In the genomic region with DNA sequence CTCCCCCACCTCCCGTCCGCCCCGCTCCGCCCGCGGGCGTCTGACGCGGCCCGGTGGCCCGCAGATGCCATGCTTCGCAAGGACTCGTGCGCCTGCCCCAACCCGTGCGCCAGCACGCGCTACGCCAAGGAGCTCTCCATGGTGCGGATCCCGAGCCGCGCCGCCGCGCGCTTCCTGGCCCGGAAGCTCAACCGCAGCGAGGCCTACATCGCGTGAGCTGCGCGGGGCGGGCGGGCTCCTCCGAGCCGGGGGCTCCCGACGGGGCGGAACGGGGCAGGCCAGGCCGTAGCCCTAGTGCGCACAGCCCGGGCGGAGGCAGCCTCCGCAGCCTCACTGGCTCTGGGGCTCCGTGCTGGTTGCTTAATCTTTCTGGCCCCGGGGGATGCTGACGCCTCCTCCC, we compare ENCODE assay signal across 9 cellular contexts. TPM values are rescaled to one million over a fixed set of nuclear protein-coding genes. Genes with fewer than 3 reads are reported as not detected.
DNase-seq lines count a peak whose midpoint lies in the region; ATAC-seq and TF ChIP-seq lines count a peak whose summit lies in the region.
"Had no signal": no experiment of that assay in that cellular context is flagged by ENCODE, and none has a peak within 500 bp of the region (broad histone marks: within the 10 kb centered on the region; RNA-seq: fewer than 3 reads in every experiment).

No MANE protein-coding gene starts in this region.

- ATAC-seq in left colon = peak; percentile 80

- intact Hi-C loops in left colon (cut with DNase I, micrococcal nuclease) = no loop called here

- H3K27ac ChIP-seq in CD8-positive, alpha-beta memory T cell (ENCODE audit: low read depth, low read length) = no peak overlapping the region
- no peak overlapping the region for H3K27ac ChIP-seq in brain microvascular endothelial cell

- H3K27me3 Mint-ChIP-seq in CD8-positive, alpha-beta memory T cell = peaks cover 4 to 7% of the 10 kb centered on the region in 2 donors
- peaks cover 3% of the 10 kb centered on the region for H3K27me3 Mint-ChIP-seq in T-helper 2 cell treated with Interferon-gamma antibody and Interleukin-4, amounts not matched to agents 5 μg/mL and 100 μg/mL, for 36 hours (ENCODE audit: low read depth)

- H3K4me3 Mint-ChIP-seq in CD8-positive, alpha-beta memory T cell = no peak overlapping the region
- no peak overlapping the region for H3K4me3 Mint-ChIP-seq in T-helper 2 cell treated with Interferon-gamma antibody and Interleukin-4, amounts not matched to agents 5 μg/mL and 100 μg/mL, for 36 hours

- H3K9me3 ChIP-seq in CD8-positive, alpha-beta memory T cell (ENCODE audit: low read length) = no peaks in the 10 kb centered on the region

- DNase-seq in CD8-positive, alpha-beta memory T cell = peak; percentile 26 to 70 (median 58)
- peak; percentile 59 for DNase-seq in T-helper 2 cell treated with Interferon-gamma antibody and Interleukin-4, amounts not matched to agents 5 μg/mL and 100 μg/mL, for 36 hours (ENCODE audit: low spot score)
- DNase-seq in brain microvascular endothelial cell (peak; percentile 46), left colon (peak; percentile 48 to 61), NCI-H2171 (lab: John Stamatoyannopoulos, UW) (no peak), NCI-H82 treated with DMSO at 0.1 percent for 48 hours (lab: John Stamatoyannopoulos, UW; ENCODE audit: unreplicated experiment) (no peak), HPDE6-E6E7 (ENCODE audit: extremely low spot score) (no peak)
- DNase-seq in stimulated activated CD8-positive, alpha-beta memory T cell treated with anti-CD3 and anti-CD28 coated beads, Interleukin-4, amount 100 ng/mL, for 48 hours = peak; percentile 62

- H3K4me1 ChIP-seq in CD8-positive, alpha-beta memory T cell (ENCODE audit: insufficient read depth, low read length) = peaks cover 5% of the 10 kb centered on the region

- CTCF ChIA-PET in CD8-positive, alpha-beta memory T cell (lab: Charles Lee) = interaction anchor here (1.7 kb wide), 1 partner anchor 33 kb away, joined by 7 read pairs; no protein-coding TSS in a partner anchor

- no peak overlapping the region for H3K27ac Mint-ChIP-seq in CD8-positive, alpha-beta memory T cell
- H3K27ac Mint-ChIP-seq in T-helper 2 cell treated with Interferon-gamma antibody and Interleukin-4, amounts not matched to agents 5 μg/mL and 100 μg/mL, for 36 hours = no peak overlapping the region

- in situ Hi-C loops in brain microvascular endothelial cell (cut with HindIII; ENCODE audit: low pct_ligation_motif_present, low sequenced_read_pairs) = no loop called here

- no peaks in the 10 kb centered on the region for H3K9me3 Mint-ChIP-seq in CD8-positive, alpha-beta memory T cell
- H3K9me3 Mint-ChIP-seq in T-helper 2 cell treated with Interferon-gamma antibody and Interleukin-4, amounts not matched to agents 5 μg/mL and 100 μg/mL, for 36 hours = no peaks in the 10 kb centered on the region

- H3K4me1 Mint-ChIP-seq in CD8-positive, alpha-beta memory T cell = peaks cover 2 to 10% (median 4%) of the 10 kb centered on the region in 3 donors
- H3K4me1 Mint-ChIP-seq in T-helper 2 cell treated with Interferon-gamma antibody and Interleukin-4, amounts not matched to agents 5 μg/mL and 100 μg/mL, for 36 hours (ENCODE audit: low read depth) = peaks cover 9% of the 10 kb centered on the region

- TF ChIP-seq CTCF in brain microvascular endothelial cell (IDR thresholded peaks at IDR 0.05; ENCODE audit: low read depth, low read length, missing control alignments) = no peak

- H3K4me3 ChIP-seq in CD8-positive, alpha-beta memory T cell (ENCODE audit: low read length) = no peak overlapping the region
- H3K4me3 ChIP-seq in brain microvascular endothelial cell (ENCODE audit: low read depth, low read length) = no peak overlapping the region

- POLR2A ChIA-PET in CD8-positive, alpha-beta memory T cell (lab: Charles Lee) = interaction anchor here (0.5 kb wide), 1 partner anchor 205 kb away, joined by 3 read pairs; no protein-coding TSS in a partner anchor

- no peaks in the 10 kb centered on the region for H3K36me3 ChIP-seq in CD8-positive, alpha-beta memory T cell (ENCODE audit: insufficient read depth, low read length)
- no peaks in the 10 kb centered on the region for H3K36me3 ChIP-seq in brain microvascular endothelial cell (replicated peaks)

- H3K36me3 Mint-ChIP-seq in CD8-positive, alpha-beta memory T cell = peaks cover 0 to 5% (median 1%) of the 10 kb centered on the region in 3 donors
- H3K36me3 Mint-ChIP-seq in T-helper 2 cell treated with Interferon-gamma antibody and Interleukin-4, amounts not matched to agents 5 μg/mL and 100 μg/mL, for 36 hours (ENCODE audit: low read depth) = no peaks in the 10 kb centered on the region

- no peaks in the 10 kb centered on the region for H3K27me3 ChIP-seq in CD8-positive, alpha-beta memory T cell (ENCODE audit: insufficient read depth, low read length, poor library complexity, severe bottlenecking)
- H3K27me3 ChIP-seq in brain microvascular endothelial cell (replicated peaks) = peaks cover 7% of the 10 kb centered on the region

RNA-seq across cellular contexts. Expression of a gene that starts 2.8 kb away (rescaled TPM):
- 1 to 10 TPM; 2.6 to 3.6 TPM for total RNA-seq in CD8-positive, alpha-beta memory T cell
- not detected for polyA plus RNA-seq in CD8-positive, alpha-beta memory T cell
- 1 to 10 TPM; 1.4 to 2.3 TPM for total RNA-seq in left colon

RNA-seq across cellular contexts. Expression of a gene that starts 6.6 kb away (rescaled TPM):
- 10 to 100 TPM; 20.5 to 23.2 TPM for total RNA-seq in CD8-positive, alpha-beta memory T cell
- 14.3 TPM for polyA plus RNA-seq in CD8-positive, alpha-beta memory T cell
- total RNA-seq in left colon = 10 to 100 TPM; 12.8 to 15.1 TPM

RNA-seq across cellular contexts. Expression of a gene that starts 8.3 kb away (rescaled TPM):
- total RNA-seq in CD8-positive, alpha-beta memory T cell = 100 to 1,000 TPM; 119 to 121 TPM
- 25.5 TPM for polyA plus RNA-seq in CD8-positive, alpha-beta memory T cell
- 10 to 100 TPM; 76.7 to 97.4 TPM for total RNA-seq in left colon

RNA-seq across cellular contexts. Expression of a gene that starts 22.9 kb away (rescaled TPM):
- 10 to 100 TPM; 49.2 to 52.3 TPM for total RNA-seq in CD8-positive, alpha-beta memory T cell
- 18.4 TPM for polyA plus RNA-seq in CD8-positive, alpha-beta memory T cell
- 10 to 100 TPM; 25.3 to 40.0 TPM for total RNA-seq in left colon

RNA-seq across cellular contexts. Expression of a gene that starts 26.8 kb away (rescaled TPM):
- 1 to 10 TPM; 3.8 to 4.2 TPM for total RNA-seq in CD8-positive, alpha-beta memory T cell
- 15.4 TPM for polyA plus RNA-seq in CD8-positive, alpha-beta memory T cell
- total RNA-seq in left colon = under 1 TPM in 1 of 2 donors, not detected in 1; 0.22 TPM
- total RNA-seq: subcutaneous adipose tissue had no signal

Comparison
In these comparisons a context has a peak if more than half of its experiments do, and no peak if none do; other contexts are left out.
1. DNase-seq: peak in CD8-positive, alpha-beta memory T cell (5 of 5), T-helper 2 cell treated with Interferon-gamma antibody and Interleukin-4, amounts not matched to agents 5 μg/mL and 100 μg/mL, for 36 hours (single experiment), brain microvascular endothelial cell (single experiment), left colon (2 of 2) and stimulated activated CD8-positive, alpha-beta memory T cell treated with anti-CD3 and anti-CD28 coated beads, Interleukin-4, amount 100 ng/mL, for 48 hours (single experiment); none in NCI-H2171 (single experiment), NCI-H82 treated with DMSO at 0.1 percent for 48 hours (single experiment) and HPDE6-E6E7 (single experiment).